Comparison of ENCODE assay signal across 16 cellular contexts in genomic region chr13:88000239-88000638, GRCh38.
DNase-seq lines count a peak whose midpoint lies in the region; ATAC-seq, FAIRE-seq and TF ChIP-seq lines count a peak whose summit lies in the region.
"Had no signal": no experiment of that assay in that cellular context is flagged by ENCODE, and none has a peak within 500 bp of the region (broad histone marks: within the 10 kb centered on the region; RNA-seq: fewer than 3 reads in every experiment).

No MANE protein-coding gene starts in this region.

- no peak overlapping the region for H3K4me3 ChIP-seq in keratinocyte (ENCODE audit: control insufficient read depth in 2 of 3, extremely low read depth in 1 of 3, insufficient read depth in 2 of 3, low read depth in 1 of 3, low read length in 3 of 3)
- H3K4me3 ChIP-seq: esophagus muscularis mucosa, heart right ventricle, SK-N-MC, testis had no signal

- H3K4me1 ChIP-seq in keratinocyte (ENCODE audit: control insufficient read depth, extremely low read depth, insufficient read depth, low read length) = peaks cover 7% of the 10 kb centered on the region
- H3K4me1 ChIP-seq: heart right ventricle, testis had no signal

- ATAC-seq in left colon = no peak
- ATAC-seq in GM19397 (IDR thresholded peaks at IDR 0.05; ENCODE audit: unreplicated experiment) = no peak
- no peak for ATAC-seq in GM21576 (IDR thresholded peaks at IDR 0.05; ENCODE audit: unreplicated experiment)
- ATAC-seq: activated CD8-positive, alpha-beta T cell treated with anti-CD3 and anti-CD28 coated beads, Interleukin-2, amount 10 ng/mL, durations not matched to agents 7 days and 5 days; heart right ventricle had no signal

- H3K79me2 ChIP-seq in keratinocyte (ENCODE audit: control insufficient read depth, insufficient read depth, low read length) = no peaks in the 10 kb centered on the region

- H3K27me3 ChIP-seq in keratinocyte (ENCODE audit: control insufficient read depth, extremely low read depth, insufficient read depth, low read length) = no peaks in the 10 kb centered on the region
- H3K27me3 ChIP-seq: esophagus muscularis mucosa, heart right ventricle, testis had no signal

- dilution Hi-C loops in keratinocyte (cut with MboI; ENCODE audit: extremely low pct_ligation_motif_present, low sequenced_read_pairs) = no loop called here

- H2AFZ ChIP-seq in keratinocyte (ENCODE audit: control insufficient read depth, low read length) = peak overlapping the region; percentile 44

- peak; percentile 11 for DNase-seq in ACHN
- DNase-seq in HCEC 1CT = peak; percentile 33
- DNase-seq in SK-MEL-5 (ENCODE audit: low read depth, low spot score) = peak; percentile 46
- no peak for DNase-seq in keratinocyte (ENCODE audit: low read depth, low spot score)
- DNase-seq in NCI-H774 (lab: John Stamatoyannopoulos, UW) = no peak
- DNase-seq in left colon = no peak
- DNase-seq: activated CD8-positive, alpha-beta T cell treated with anti-CD3 and anti-CD28 coated beads, Interleukin-2, amount 10 ng/mL, durations not matched to agents 7 days and 5 days; dermis blood vessel endothelial cell; DMS 273 treated with DMSO at 0.1 percent for 48 hours; heart right ventricle; NCI-H2107; testis had no signal

- no peak overlapping the region for H3K9ac ChIP-seq in keratinocyte (ENCODE audit: control insufficient read depth, extremely low read depth, insufficient read depth, low read length)

- TF ChIP-seq CTCF in keratinocyte (optimal IDR thresholded peaks at IDR 0.05 in 1 of 3, IDR thresholded peaks at IDR 0.05 in 1 of 3, conservative IDR thresholded peaks at IDR 0.05 in 1 of 3; ENCODE audit: extremely low read depth in 1 of 3, insufficient read depth in 2 of 3, low read length in 3 of 3) = no peak

- H3K27ac ChIP-seq in keratinocyte (ENCODE audit: control insufficient read depth, insufficient read depth, low read length) = no peak overlapping the region
- H3K27ac ChIP-seq: esophagus muscularis mucosa, heart right ventricle, SK-N-MC, testis had no signal

- H4K20me1 ChIP-seq in keratinocyte (ENCODE audit: control insufficient read depth, extremely low read depth, insufficient read depth, low read length) = no peaks in the 10 kb centered on the region

- FAIRE-seq in keratinocyte (lab: Jason Lieb, UNC) = no peak

- intact Hi-C loops in left colon (cut with DNase I, micrococcal nuclease) = no loop called here

- no peak overlapping the region for H3K4me2 ChIP-seq in keratinocyte (ENCODE audit: control insufficient read depth, extremely low read depth, insufficient read depth, low read depth, low read length)

- H3K9me1 ChIP-seq in keratinocyte (ENCODE audit: control insufficient read depth, extremely low read depth, insufficient read depth, low read length) = no peaks in the 10 kb centered on the region

- H3K9me3 ChIP-seq in keratinocyte (ENCODE audit: control insufficient read depth, low read depth, low read length) = peaks cover 2% of the 10 kb centered on the region
- H3K9me3 ChIP-seq: esophagus muscularis mucosa, testis had no signal

- in situ Hi-C loops in ACHN (cut with HindIII; ENCODE audit: low pct_ligation_motif_present, low pct_unique_long_range_greater_than_20kb, low sequenced_read_pairs) = no loop called here
- in situ Hi-C loops in SK-MEL-5 (cut with HindIII; ENCODE audit: low pct_unique_long_range_greater_than_20kb, low sequenced_read_pairs) = no loop called here

- H3K36me3 ChIP-seq in keratinocyte (ENCODE audit: control insufficient read depth in 2 of 2, extremely low read depth in 1 of 2, insufficient read depth in 2 of 2, low read length in 2 of 2) = no peaks in the 10 kb centered on the region
- H3K36me3 ChIP-seq: esophagus muscularis mucosa, heart right ventricle had no signal

Comparison
In these comparisons a context has a peak if more than half of its experiments do, and no peak if none do; other contexts are left out.
1. DNase-seq: peak in ACHN (single experiment), HCEC 1CT (single experiment) and SK-MEL-5 (single experiment); none in keratinocyte (single experiment), NCI-H774 (single experiment) and left colon (0 of 2).